8 cellular contexts compared by ENCODE assay signal in genomic region chr10:89241491-89242339, GRCh38. TPM values are rescaled to one million over a fixed set of nuclear protein-coding genes. Genes with fewer than 3 reads are reported as not detected.
A peak's percentile ranks its signal among the peaks of the same experiment; 100 is the strongest.
DNase-seq lines count a peak whose midpoint lies in the region; ATAC-seq and TF ChIP-seq lines count a peak whose summit lies in the region.
"Had no signal": no experiment of that assay in that cellular context is flagged by ENCODE, and none has a peak within 500 bp of the region (broad histone marks: within the 10 kb centered on the region; RNA-seq: fewer than 3 reads in every experiment).

No MANE protein-coding gene starts in this region.

- POLR2A ChIA-PET in HEK293 (lab: Yijun Ruan, JAX), result no interaction called here

- H3K27ac ChIP-seq in HEK293 (ENCODE audit: extremely low read depth, low read depth, low read length) (no peak overlapping the region), RWPE2 (ENCODE audit: poor library complexity, severe bottlenecking) (peak overlapping the region; percentile 29), heart right ventricle (peak overlapping the region in 3 of 10 donors; percentile 30 to 76 (median 41)), temporal lobe (ENCODE audit: low read depth, low read length) (peak overlapping the region; percentile 11)

- H3K4me3 ChIP-seq in HEK293 (ENCODE audit: low read depth, low read length) (no peak overlapping the region), RWPE2 (ENCODE audit: severe bottlenecking) (no peak overlapping the region), heart right ventricle (no peak overlapping the region)

- peaks cover 0 to 10% of the 10 kb centered on the region in 2 experiments; a peak in 1 of 3 replicates for H3K36me3 ChIP-seq in HEK293 (ENCODE audit: control insufficient read depth in 2 of 2, insufficient read depth in 1 of 2, low read length in 2 of 2)
- H3K36me3 ChIP-seq in RWPE2 (ENCODE audit: low read depth), result peaks cover 4% of the 10 kb centered on the region
- peaks cover 0 to 46% (median 0%) of the 10 kb centered on the region in 9 donors for H3K36me3 ChIP-seq in heart right ventricle

- no peak for DNase-seq in RWPE2 (ENCODE audit: low spot score)
- no peak for DNase-seq in heart right ventricle
- DNase-seq in NCI-H1048 (lab: John Stamatoyannopoulos, UW), result no peak
- DNase-seq in NCI-H2196 (lab: John Stamatoyannopoulos, UW; ENCODE audit: unreplicated experiment), result no peak
- DNase-seq: NCI-H524 treated with DMSO at 0.1 percent for 48 hours had no signal

- H3K9me3 ChIP-seq in HEK293 (ENCODE audit: control insufficient read depth, insufficient read depth, low read depth, low read length) (no peaks in the 10 kb centered on the region), RWPE2 (ENCODE audit: severe bottlenecking) (no peaks in the 10 kb centered on the region), heart right ventricle (no peaks in the 10 kb centered on the region)

- H3K27me3 ChIP-seq in RWPE2 (ENCODE audit: insufficient read depth, poor library complexity, severe bottlenecking), result no peaks in the 10 kb centered on the region
- no peaks in the 10 kb centered on the region for H3K27me3 ChIP-seq in heart right ventricle

- TF ChIP-seq CTCF in HEK293 (tag by site-specific recombination; IDR thresholded peaks at IDR 0.05) (no peak), RWPE2 (IDR thresholded peaks at IDR 0.05; ENCODE audit: poor library complexity, severe bottlenecking) (no peak), heart right ventricle (IDR thresholded peaks at IDR 0.05) (no peak)

- WGBS in heart right ventricle, 2 donors, result 71 to 72% methylated on average over 3 of the region's 3 CpGs

- CTCF ChIA-PET in HEK293 (lab: Yijun Ruan, JAX), result interaction anchor here (0.5 to 1.7 kb wide), 5 partner anchors 24 to 1448 kb away, joined by 3 to 4 read pairs (median 3); no protein-coding TSS in a partner anchor

- H3K4me1 ChIP-seq in HEK293 (ENCODE audit: control insufficient read depth, insufficient read depth, low read length) (no peaks in the 10 kb centered on the region), RWPE2 (ENCODE audit: insufficient read depth, poor library complexity, severe bottlenecking) (peaks cover 15% of the 10 kb centered on the region), heart right ventricle (peaks cover 0 to 58% (median 23%) of the 10 kb centered on the region in 9 donors)

- intact Hi-C loops in heart right ventricle (cut with DNase I), result no loop called here

- ATAC-seq in RWPE2 (ENCODE audit: low read depth) (peak; percentile 68; the same call in 2 of the 3 replicates), heart right ventricle (peak in 5 of 8 donors; percentile 56 to 75 (median 69)), HG03139 (IDR thresholded peaks at IDR 0.05; ENCODE audit: unreplicated experiment) (no peak)

TF ChIP-seq in HEK293, 187 proteins besides CTCF, POLR2A, EP300 and RAD21:
- TF ChIP-seq ZNF391 (tag by site-specific recombination; IDR thresholded peaks at IDR 0.05; ENCODE audit: borderline replicate concordance, low read depth) (no peak), ZBTB17 (tag by site-specific recombination; IDR thresholded peaks at IDR 0.05) (peak; percentile 34; the same call in 1 of the 2 replicates)

RNA-seq across cellular contexts. Expression of gene LIPA, which starts 9.9 kb away (rescaled TPM):
- 10 to 100 TPM; 12.4 to 58.5 (median 15.3) TPM for total RNA-seq in heart right ventricle
- polyA plus RNA-seq in heart right ventricle, result 10 to 100 TPM in 1 of 2 donors, 1 to 10 TPM in 1; 7.8 to 17.6 TPM
- total RNA-seq in temporal lobe, result 25.3 TPM

RNA-seq across cellular contexts. Expression of gene CH25H, which starts 34.6 kb away (rescaled TPM):
- total RNA-seq in heart right ventricle, result 1 to 10 TPM in 3 of 10 donors, under 1 TPM in 6, not detected in 1; 0.31 to 8.8 (median 0.76) TPM
- under 1 TPM; 0.23 to 0.51 TPM for polyA plus RNA-seq in heart right ventricle
- total RNA-seq in temporal lobe, result 0.25 TPM
